Comparison of ENCODE assay signal across 25 cellular contexts in genomic region chr3:64255941-64256340, GRCh38. TPM values are rescaled to one million over a fixed set of nuclear protein-coding genes. Genes with fewer than 3 reads are reported as not detected.
"Had no signal": no experiment of that assay in that cellular context is flagged by ENCODE, and none has a peak within 500 bp of the region (broad histone marks: within the 10 kb centered on the region; RNA-seq: fewer than 3 reads in every experiment).

No MANE protein-coding gene starts in this region.

- H3K36me3 ChIP-seq: breast epithelium, neutrophil, ovary, prostate gland, right atrium auricular region, vagina had no signal

- H3K9me3 Mint-ChIP-seq: activated naive CD8-positive, alpha-beta T cell treated with anti-CD3 and anti-CD28 coated beads for 36 hours; stimulated activated effector memory CD8-positive, alpha-beta T cell treated with anti-CD3 and anti-CD28 coated beads, Interleukin-12 subunit alpha, Interleukin-12 subunit beta, amount 100 ng/mL, for 72 hours; stimulated activated naive CD8-positive, alpha-beta T cell treated with anti-CD3 and anti-CD28 coated beads, Interleukin-15, amount 100 ng/mL, for 72 hours had no signal

- H3K27ac ChIP-seq: coronary artery, neutrophil, ovary, prostate gland, right atrium auricular region, vagina had no signal

- H3K9me3 ChIP-seq: breast epithelium, neutrophil, ovary, prostate gland, right atrium auricular region, vagina had no signal

- H3K36me3 Mint-ChIP-seq: activated naive CD8-positive, alpha-beta T cell treated with anti-CD3 and anti-CD28 coated beads for 36 hours; natural killer cell treated with Interleukin-12 subunit alpha and Interleukin-12 subunit beta and Interleukin-15 and Interleukin-18, amount 100 ng/mL, for 72 hours; stimulated activated effector memory CD8-positive, alpha-beta T cell treated with anti-CD3 and anti-CD28 coated beads, Interleukin-12 subunit alpha, Interleukin-12 subunit beta, amount 100 ng/mL, for 72 hours had no signal

- H3K4me3 Mint-ChIP-seq: activated naive CD8-positive, alpha-beta T cell treated with anti-CD3 and anti-CD28 coated beads for 36 hours; natural killer cell treated with Interleukin-12 subunit alpha and Interleukin-12 subunit beta and Interleukin-15 and Interleukin-18, amount 100 ng/mL, for 72 hours; stimulated activated effector memory CD8-positive, alpha-beta T cell treated with anti-CD3 and anti-CD28 coated beads, Interleukin-12 subunit alpha, Interleukin-12 subunit beta, amount 100 ng/mL, for 72 hours; stimulated activated naive CD8-positive, alpha-beta T cell treated with anti-CD3 and anti-CD28 coated beads, Interleukin-15, amount 100 ng/mL, for 72 hours; type B pancreatic cell had no signal

- H3K27me3 ChIP-seq: breast epithelium, neutrophil, ovary, right atrium auricular region, vagina had no signal

- H3K27ac Mint-ChIP-seq: activated naive CD8-positive, alpha-beta T cell treated with anti-CD3 and anti-CD28 coated beads for 36 hours; natural killer cell treated with Interleukin-12 subunit alpha and Interleukin-12 subunit beta and Interleukin-15 and Interleukin-18, amount 100 ng/mL, for 72 hours; stimulated activated effector memory CD8-positive, alpha-beta T cell treated with anti-CD3 and anti-CD28 coated beads, Interleukin-12 subunit alpha, Interleukin-12 subunit beta, amount 100 ng/mL, for 72 hours; stimulated activated naive CD8-positive, alpha-beta T cell treated with anti-CD3 and anti-CD28 coated beads, Interleukin-15, amount 100 ng/mL, for 72 hours; type B pancreatic cell had no signal

- H3K4me1 Mint-ChIP-seq: activated naive CD8-positive, alpha-beta T cell treated with anti-CD3 and anti-CD28 coated beads for 36 hours; stimulated activated effector memory CD8-positive, alpha-beta T cell treated with anti-CD3 and anti-CD28 coated beads, Interleukin-12 subunit alpha, Interleukin-12 subunit beta, amount 100 ng/mL, for 72 hours; stimulated activated naive CD8-positive, alpha-beta T cell treated with anti-CD3 and anti-CD28 coated beads, Interleukin-15, amount 100 ng/mL, for 72 hours had no signal

- DNase-seq: activated CD4-positive, alpha-beta T cell treated with anti-CD3 and anti-CD28 coated beads for 4 hours; activated CD4-positive, alpha-beta T cell treated with anti-CD3 and anti-CD28 coated beads, Interleukin-2, amount 50 U/mL, for 48 hours; activated CD4-positive, CD25-positive, alpha-beta regulatory T cell; activated naive CD4-positive, alpha-beta T cell treated with Interleukin-2 at 50 U/mL for 16 hours; activated naive CD8-positive, alpha-beta T cell treated with anti-CD3 and anti-CD28 coated beads for 36 hours; activated T-cell treated with anti-CD3 and anti-CD28 coated beads, Interleukin-2, amount 50 U/mL, for 48 hours; hippocampal formation; left ventricle myocardium superior; mammary epithelial cell; midbrain; ovary; stimulated activated CD4-positive, alpha-beta T cell treated with anti-CD3 and anti-CD28 coated beads, Interleukin-12 subunit alpha, Interleukin-12 subunit beta, amount 100 ng/mL, for 4 hours; stimulated activated naive CD8-positive, alpha-beta T cell treated with anti-CD3 and anti-CD28 coated beads, Interleukin-15, amount 100 ng/mL, for 72 hours; T-helper 1 cell; T-helper 9 cell had no signal

- H3K4me3 ChIP-seq: breast epithelium, coronary artery, ovary, prostate gland, right atrium auricular region, vagina had no signal

- H3K27me3 Mint-ChIP-seq: natural killer cell treated with Interleukin-12 subunit alpha and Interleukin-12 subunit beta and Interleukin-15 and Interleukin-18, amount 100 ng/mL, for 72 hours; type B pancreatic cell had no signal

- H3K4me1 ChIP-seq: breast epithelium, prostate gland had no signal

RNA-seq across cellular contexts. Expression of gene PRICKLE2, which starts 30.7 kb away (rescaled TPM):
- total RNA-seq: activated CD8-positive, alpha-beta memory T cell treated with anti-CD3 and anti-CD28 coated beads for 36 hours; activated naive CD8-positive, alpha-beta T cell treated with anti-CD3 and anti-CD28 coated beads for 36 hours had no signal
